Comparison of ENCODE assay signal across 20 cellular contexts in genomic region chr12:117863004-117863709, GRCh38.
DNase-seq lines count a peak whose midpoint lies in the region; ATAC-seq lines count a peak whose summit lies in the region.
"Had no signal": no experiment of that assay in that cellular context is flagged by ENCODE, and none has a peak within 500 bp of the region (broad histone marks: within the 10 kb centered on the region; RNA-seq: fewer than 3 reads in every experiment).

No MANE protein-coding gene starts in this region.

- DNase-seq in GM03348 (ENCODE audit: low spot score) (peak; percentile 51), NCI-H2171 treated with DMSO at 0.1 percent for 48 hours (lab: John Stamatoyannopoulos, UW) (peak; percentile 74), superior temporal gyrus (ENCODE audit: extremely low spot score) (peak; percentile 15), DMS153 (lab: John Stamatoyannopoulos, UW) (no peak)
- DNase-seq in activated naive CD4-positive, alpha-beta T cell treated with anti-CD3 and anti-CD28 coated beads, Interleukin-2, amount 50 U/mL, for 16 hours, result no peak
- no peak for DNase-seq in activated CD4-positive, alpha-beta T cell treated with anti-CD3 and anti-CD28 coated beads, Interleukin-2, amount 50 U/mL, for 48 hours
- DNase-seq: activated CD4-positive, alpha-beta T cell treated with anti-CD3 and anti-CD28 coated beads for 4 hours; activated CD8-positive, alpha-beta memory T cell treated with anti-CD3 and anti-CD28 coated beads, Interleukin-2, amount 50 U/mL, for 48 hours; activated effector memory CD4-positive, alpha-beta T cell treated with anti-CD3 and anti-CD28 coated beads, Interleukin-2, amount 50 U/mL, for 16 hours; adrenal gland; effector CD8-positive, alpha-beta T cell; H7; KBM-7; mesendoderm; natural killer cell; NCI-H1092 treated with DMSO at 0.1 percent for 48 hours; NCI-H82; stimulated activated CD4-positive, alpha-beta T cell treated with anti-CD3 and anti-CD28 coated beads, Interleukin-4, amount 100 ng/mL, for 4 hours; T-helper 9 cell had no signal

- ATAC-seq in esophagus mucosa, result peak; percentile 96
- ATAC-seq: natural killer cell had no signal

Comparison
In these comparisons a context has a peak if more than half of its experiments do, and no peak if none do; other contexts are left out.
1. DNase-seq: peak in GM03348 (single experiment), NCI-H2171 treated with DMSO at 0.1 percent for 48 hours (single experiment) and superior temporal gyrus (single experiment); none in activated naive CD4-positive, alpha-beta T cell treated with anti-CD3 and anti-CD28 coated beads, Interleukin-2, amount 50 U/mL, for 16 hours (single experiment), DMS153 (single experiment) and activated CD4-positive, alpha-beta T cell treated with anti-CD3 and anti-CD28 coated beads, Interleukin-2, amount 50 U/mL, for 48 hours (0 of 2).